In genomic region chr4:3466691-3467600, GRCh38 we compare ENCODE assay signal across 15 cellular contexts. TPM values are rescaled to one million over a fixed set of nuclear protein-coding genes. Genes with fewer than 3 reads are reported as not detected.
DNase-seq lines count a peak whose midpoint lies in the region; ATAC-seq and TF ChIP-seq lines count a peak whose summit lies in the region.
"Had no signal": no experiment of that assay in that cellular context is flagged by ENCODE, and none has a peak within 500 bp of the region (broad histone marks: within the 10 kb centered on the region; RNA-seq: fewer than 3 reads in every experiment).

No MANE protein-coding gene starts in this region.

- H3K9me3 ChIP-seq in HEK293 (ENCODE audit: control insufficient read depth, insufficient read depth, low read depth, low read length): no peaks in the 10 kb centered on the region
- no peaks in the 10 kb centered on the region for H3K9me3 ChIP-seq in lower lobe of right lung
- H3K9me3 ChIP-seq in skeletal muscle tissue (ENCODE audit: control insufficient read depth in 3 of 3, low read length in 3 of 3): peaks cover 0 to 4% (median 0%) of the 10 kb centered on the region in 3 donors
- H3K9me3 ChIP-seq: A549 had no signal

- peaks cover 34% of the 10 kb centered on the region for H3K27me3 ChIP-seq in lower lobe of right lung (ENCODE audit: low read depth)
- peaks cover 0 to 22% (median 5%) of the 10 kb centered on the region in 3 donors for H3K27me3 ChIP-seq in skeletal muscle tissue (ENCODE audit: control insufficient read depth in 3 of 3, insufficient read depth in 3 of 3, low read length in 3 of 3)

- intact Hi-C loops in Right ventricle myocardium superior (cut with DNase I): no loop called here
- intact Hi-C loops in lower lobe of right lung (cut with DNase I): no loop called here

- POLR2A ChIA-PET in HEK293 (lab: Yijun Ruan, JAX): no interaction called here

- peak; percentile 35 for DNase-seq in Right ventricle myocardium superior
- peak; percentile 41 for DNase-seq in lower lobe of right lung
- DNase-seq in HCEC 1CT: no peak
- DNase-seq in NCI-H1417 (lab: John Stamatoyannopoulos, UW): no peak
- DNase-seq: COR-L47, KG1, NCI-H1048, NCI-H1694 treated with DMSO at 0.1 percent for 48 hours had no signal

- ATAC-seq in Right ventricle myocardium superior (ENCODE audit: poor library complexity) (peak; percentile 21), lower lobe of right lung (no peak), HG02588 (IDR thresholded peaks at IDR 0.05; ENCODE audit: unreplicated experiment) (no peak)
- ATAC-seq: HCT116 had no signal

- CTCF ChIA-PET in HEK293 (lab: Yijun Ruan, JAX): no interaction called here

- H3K4me3 ChIP-seq in HEK293 (ENCODE audit: low read depth, low read length) (no peak overlapping the region), lower lobe of right lung (no peak overlapping the region), skeletal muscle tissue (ENCODE audit: low read length in 3 of 3) (peak overlapping the region in 2 of 3 donors; percentile 1 to 85)
- H3K4me3 ChIP-seq: A549 had no signal

- H3K27ac ChIP-seq in HEK293 (ENCODE audit: extremely low read depth, low read depth, low read length) (no peak overlapping the region), lower lobe of right lung (no peak overlapping the region), skeletal muscle tissue (ENCODE audit: low read depth, low read length) (peak overlapping the region; percentile 87)
- H3K27ac ChIP-seq: A549, HL-60 had no signal

- H3K4me1 ChIP-seq in HEK293 (ENCODE audit: control insufficient read depth, insufficient read depth, low read length) (no peaks in the 10 kb centered on the region), lower lobe of right lung (peaks cover 14% of the 10 kb centered on the region), skeletal muscle tissue (ENCODE audit: control insufficient read depth in 3 of 3, insufficient read depth in 3 of 3, low read length in 3 of 3) (peaks cover 32 to 78% (median 76%) of the 10 kb centered on the region in 3 donors)
- H3K4me1 ChIP-seq: A549 had no signal

- H3K36me3 ChIP-seq in HEK293 (ENCODE audit: control insufficient read depth in 2 of 2, insufficient read depth in 1 of 2, low read length in 2 of 2): no peaks in the 10 kb centered on the region
- no peaks in the 10 kb centered on the region for H3K36me3 ChIP-seq in lower lobe of right lung
- peaks cover 0 to 5% (median 0%) of the 10 kb centered on the region in 3 donors for H3K36me3 ChIP-seq in skeletal muscle tissue (ENCODE audit: control insufficient read depth in 3 of 3, insufficient read depth in 3 of 3, low read length in 3 of 3)

- peak overlapping the region in 2 of 3 donors; percentile 62 to 98 for H3K9ac ChIP-seq in skeletal muscle tissue (ENCODE audit: low read depth in 1 of 3, low read length in 3 of 3)

- TF ChIP-seq CTCF in HEK293 (tag by site-specific recombination; IDR thresholded peaks at IDR 0.05): no peak
- TF ChIP-seq CTCF in lower lobe of right lung (IDR thresholded peaks at IDR 0.05): no peak

TF ChIP-seq in HEK293, 187 proteins besides CTCF, POLR2A, EP300 and RAD21:
- TF ChIP-seq ZNF768 (tag by site-specific recombination; IDR thresholded peaks at IDR 0.05): no peak
- TF ChIP-seq GLIS2 (tag by site-specific recombination; IDR thresholded peaks at IDR 0.05): 0 out of 2 replicates have a peak, but pooled peaks have one; percentile 18

RNA-seq across cellular contexts. Expression of gene DOK7, which starts 3.8 kb away (rescaled TPM):
- 33.7 TPM for total RNA-seq in Right ventricle myocardium superior
- 4.0 TPM for total RNA-seq in lower lobe of right lung
- 9.9 TPM for total RNA-seq in skeletal muscle tissue

RNA-seq across cellular contexts. Expression of gene HGFAC, which starts 25.2 kb away (rescaled TPM):
- total RNA-seq in Right ventricle myocardium superior (1.9 TPM), lower lobe of right lung (1.0 TPM), skeletal muscle tissue (0.52 TPM)
- total RNA-seq: M059J had no signal

Comparison
In these comparisons a context has a peak if more than half of its experiments do, and no peak if none do; other contexts are left out.
1. H3K4me3 ChIP-seq: peak in skeletal muscle tissue (2 of 3); none in HEK293 (single experiment) and lower lobe of right lung (single experiment).
2. DNase-seq: peak in Right ventricle myocardium superior (single experiment) and lower lobe of right lung (single experiment); none in HCEC 1CT (single experiment) and NCI-H1417 (0 of 3).